Comparison of ENCODE assay signal across 8 cellular contexts in the genomic region with DNA sequence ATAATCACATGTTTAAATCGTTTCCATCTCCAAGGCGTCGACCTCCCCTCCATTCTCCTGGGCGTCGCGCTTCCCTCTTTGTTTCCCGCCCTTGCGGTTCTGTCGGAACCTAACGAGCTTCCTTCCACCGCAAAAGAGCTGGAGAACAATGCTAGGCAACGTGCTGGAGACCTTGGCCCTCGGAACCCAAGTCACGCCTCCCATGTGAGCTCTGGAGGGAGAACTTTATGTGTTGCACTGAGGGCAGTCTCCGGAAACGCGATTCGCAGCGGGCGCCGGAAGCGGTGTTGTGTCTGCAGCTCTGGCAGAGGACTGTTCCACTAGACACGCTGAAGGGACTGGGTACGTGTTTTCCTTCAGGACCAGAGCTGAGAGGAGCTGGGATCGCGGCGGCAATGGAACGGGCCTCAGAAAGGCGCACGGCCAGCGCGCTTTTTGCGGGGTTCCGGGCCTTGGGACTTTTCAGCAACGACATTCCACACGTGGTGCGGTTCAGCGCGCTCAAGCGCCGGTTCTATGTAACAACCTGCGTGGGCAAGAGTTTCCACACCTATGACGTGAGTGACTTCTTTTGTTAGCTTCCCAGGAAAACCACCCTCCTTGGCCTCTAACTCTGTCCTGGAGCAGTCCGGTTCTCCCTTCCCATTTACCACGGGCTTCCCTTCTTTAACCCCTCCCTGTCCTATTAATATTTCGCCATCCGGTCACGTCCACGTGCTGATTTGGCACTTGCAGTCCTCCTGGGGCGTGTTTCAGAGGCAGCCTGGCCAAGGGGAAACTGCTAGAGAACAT. TPM values are rescaled to one million over a fixed set of nuclear protein-coding genes. Genes with fewer than 3 reads are reported as not detected.
DNase-seq lines count a peak whose midpoint lies in the region; ATAC-seq lines count a peak whose summit lies in the region.

A gene (plus strand): TSS at position 287 of the 792 bp plus-strand sequence. CDS start 109 bp downstream, at position 396.

- peaks cover 35% of the 10 kb centered on the region for H3K36me3 Mint-ChIP-seq in effector memory CD8-positive, alpha-beta T cell (ENCODE audit: insufficient read depth)

- H3K4me3 Mint-ChIP-seq in effector memory CD8-positive, alpha-beta T cell, result peak within 1 kb of the TSS; percentile 96 to 98

- DNase-seq in COLO829 (ENCODE audit: low spot score), result peak; percentile 53
- DNase-seq in HT1080 (ENCODE audit: low read depth), result peak; percentile 91
- peak; percentile 79 to 92 for DNase-seq in NOMO-1 (lab: John Stamatoyannopoulos, UW; ENCODE audit: unreplicated experiment in 2 of 2)
- peak; percentile 85 to 92 (median 88) for DNase-seq in effector memory CD8-positive, alpha-beta T cell
- peak; percentile 93 to 94 for DNase-seq in lung microvascular endothelial cell (ENCODE audit: low read depth in 2 of 2)
- DNase-seq in stimulated activated CD4-positive, alpha-beta T cell treated with anti-CD3 and anti-CD28 coated beads, TNF-alpha, amount 100 ng/mL, for 4 hours (ENCODE audit: low read depth in 3 of 3), result peak; percentile 80 to 83 (median 83)

- peaks cover 14 to 27% of the 10 kb centered on the region in 2 donors for H3K4me1 Mint-ChIP-seq in effector memory CD8-positive, alpha-beta T cell (ENCODE audit: low read depth in 2 of 2)

- POLR2A ChIA-PET in activated CD8-positive, alpha-beta memory T cell treated with anti-CD3 and anti-CD28 coated beads for 36 hours (lab: Charles Lee), result no interaction called here

- H3K27ac Mint-ChIP-seq in effector memory CD8-positive, alpha-beta T cell, result peak within 1 kb of the TSS; percentile 93 to 98

- CTCF ChIA-PET in activated CD8-positive, alpha-beta memory T cell treated with anti-CD3 and anti-CD28 coated beads for 36 hours (lab: Charles Lee), result interaction anchor here (0.8 to 1.4 kb wide), 2 partner anchors 10 to 15 kb away, joined by 3 to 5 read pairs; no protein-coding TSS in a partner anchor

- ATAC-seq in GM21367 (IDR thresholded peaks at IDR 0.05; ENCODE audit: unreplicated experiment), result peak; percentile 95
- peak; percentile 93 for ATAC-seq in effector memory CD8-positive, alpha-beta T cell (replicated peaks)

- peaks cover 10 to 12% of the 10 kb centered on the region in 2 donors for H3K27me3 Mint-ChIP-seq in effector memory CD8-positive, alpha-beta T cell

- H3K9me3 Mint-ChIP-seq in effector memory CD8-positive, alpha-beta T cell, result no peaks in the 10 kb centered on the region

RNA-seq across cellular contexts. Expression of the gene that starts here (rescaled TPM):
- 50.3 and 53.2 TPM in 2 replicates for total RNA-seq in HT1080 (2014; rRNA removed; shearing (Covaris generic))
- 25.9 and 34.4 TPM in 2 replicates for polyA plus RNA-seq in HT1080 (2015; cell fraction: cytosol; rRNA removed)
- 100 and 110 TPM in 2 replicates for polyA plus RNA-seq in HT1080 (2015; cell fraction: nucleus; rRNA removed)
- 10 to 100 TPM; 81.3 to 82.6 TPM for total RNA-seq in activated CD8-positive, alpha-beta memory T cell treated with anti-CD3 and anti-CD28 coated beads for 36 hours
- 28.5 and 38.3 TPM in 2 replicates for total RNA-seq in lung microvascular endothelial cell

Comparison
In these comparisons a context has a peak if more than half of its experiments do, and no peak if none do; other contexts are left out.
1. Peak in every context shown above with its lines: DNase-seq and ATAC-seq.